ENCODE assay signal across 10 cellular contexts in genomic region chr1:121558514-121558913, GRCh38.
DNase-seq lines count a peak whose midpoint lies in the region; ATAC-seq and TF ChIP-seq lines count a peak whose summit lies in the region.
"Had no signal": no experiment of that assay in that cellular context is flagged by ENCODE, and none has a peak within 500 bp of the region (broad histone marks: within the 10 kb centered on the region; RNA-seq: fewer than 3 reads in every experiment).

No MANE protein-coding gene starts in this region.

- no peak overlapping the region for H3K4me3 Mint-ChIP-seq in nephron

- H3K36me3 Mint-ChIP-seq in nephron (ENCODE audit: low read depth) = no peaks in the 10 kb centered on the region

- H3K27me3 Mint-ChIP-seq in nephron (ENCODE audit: low read depth) = no peaks in the 10 kb centered on the region

- ATAC-seq in HG02981 (IDR thresholded peaks at IDR 0.05; ENCODE audit: unreplicated experiment) = no peak
- ATAC-seq in GM18907 (IDR thresholded peaks at IDR 0.05; ENCODE audit: unreplicated experiment) = no peak

- H3K27ac Mint-ChIP-seq in nephron = peak overlapping the region in 2 of 3 experiments; percentile 17 to 55

- TF ChIP-seq CTCF in nephron (IDR thresholded peaks at IDR 0.05; ENCODE audit: unreplicated experiment in 3 of 3) = no peak

- H3K9me3 Mint-ChIP-seq in nephron = no peaks in the 10 kb centered on the region

- peak; percentile 87 for DNase-seq in EL
- peak; percentile 65 for DNase-seq in NOMO-1 treated with DMSO at 0.1 percent for 48 hours (lab: John Stamatoyannopoulos, UW; ENCODE audit: unreplicated experiment)
- DNase-seq in epidermal melanocyte (ENCODE audit: insufficient read length, low spot score) = peak; percentile 28
- no peak for DNase-seq in GOT3 (lab: John Stamatoyannopoulos, UW)
- no peak for DNase-seq in COLO668 (lab: John Stamatoyannopoulos, UW; ENCODE audit: unreplicated experiment)
- DNase-seq: anterior cingulate cortex, MM.1S had no signal

- H3K4me1 Mint-ChIP-seq in nephron = no peaks in the 10 kb centered on the region

Comparison
In these comparisons a context has a peak if more than half of its experiments do, and no peak if none do; other contexts are left out.
1. DNase-seq: peak in EL (single experiment), NOMO-1 treated with DMSO at 0.1 percent for 48 hours (single experiment) and epidermal melanocyte (single experiment); none in GOT3 (single experiment) and COLO668 (single experiment).